13 cellular contexts compared by ENCODE assay signal in the genomic region with DNA sequence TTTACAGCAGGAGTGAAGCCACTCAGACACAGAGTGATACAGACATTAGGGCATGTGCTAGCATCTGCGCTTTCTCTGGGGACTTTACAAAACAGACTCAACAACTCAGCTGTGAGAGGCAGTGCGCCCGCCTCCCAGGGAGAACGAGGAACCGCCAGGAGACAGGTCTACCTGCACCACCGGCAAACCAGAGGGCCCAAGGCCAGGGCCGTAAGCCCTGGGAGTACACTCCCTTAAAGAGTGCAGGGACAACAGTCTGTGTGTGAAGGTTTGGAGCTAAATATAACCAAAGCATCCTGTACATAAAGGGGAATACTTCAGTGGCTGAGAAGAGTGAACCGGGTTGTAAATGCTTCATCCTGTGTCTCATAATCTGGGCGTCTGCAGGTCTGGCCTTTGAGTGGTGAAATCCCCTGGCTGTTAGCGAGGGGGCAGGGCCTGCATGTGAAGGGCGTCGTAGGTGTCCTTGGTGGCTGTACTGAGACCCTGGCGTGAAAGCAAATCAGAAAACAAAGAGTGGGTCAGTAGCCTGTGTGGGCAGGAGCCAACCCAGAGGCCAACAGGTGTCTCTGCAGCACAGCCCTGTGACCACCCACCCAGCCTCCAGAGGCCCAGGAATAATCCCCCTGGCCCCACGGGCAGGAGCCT.
DNase-seq lines count a peak whose midpoint lies in the region; ATAC-seq and TF ChIP-seq lines count a peak whose summit lies in the region.
"Had no signal": no experiment of that assay in that cellular context is flagged by ENCODE, and none has a peak within 500 bp of the region (broad histone marks: within the 10 kb centered on the region; RNA-seq: fewer than 3 reads in every experiment).

No MANE protein-coding gene starts in this region.

- no peaks in the 10 kb centered on the region for H4K20me1 ChIP-seq in GM23338 (replicated peaks; ENCODE audit: insufficient read depth)

- H3K79me2 ChIP-seq in GM23338 (replicated peaks; ENCODE audit: insufficient read depth) = no peaks in the 10 kb centered on the region

- POLR2A ChIA-PET in activated CD4-positive, alpha-beta T cell treated with anti-CD3 and anti-CD28 coated beads, Interleukin-2, amount 10 ng/mL, durations not matched to agents 7 days and 5 days (lab: Charles Lee) = no interaction called here
- POLR2A ChIA-PET in activated CD8-positive, alpha-beta T cell treated with anti-CD3 and anti-CD28 coated beads, Interleukin-2, amount 10 ng/mL, durations not matched to agents 7 days and 5 days (lab: Charles Lee) = no interaction called here

- H3K9me2 ChIP-seq in GM23338 (ENCODE audit: insufficient read depth) = no peaks in the 10 kb centered on the region; the same call in 1 of the 2 replicates

- peak overlapping the region; percentile 47; the same call in 1 of the 2 replicates for H2AFZ ChIP-seq in GM23338

- H3K27me3 Mint-ChIP-seq in activated CD4-positive, alpha-beta T cell treated with anti-CD3 and anti-CD28 coated beads, Interleukin-2, amount 10 ng/mL, durations not matched to agents 7 days and 5 days = no peaks in the 10 kb centered on the region
- peaks cover 16% of the 10 kb centered on the region for H3K27me3 Mint-ChIP-seq in GM23338 (ENCODE audit: insufficient read depth, low read depth, poor library complexity)
- H3K27me3 Mint-ChIP-seq in activated CD8-positive, alpha-beta T cell treated with anti-CD3 and anti-CD28 coated beads, Interleukin-2, amount 10 ng/mL, durations not matched to agents 7 days and 5 days (ENCODE audit: low read depth) = no peaks in the 10 kb centered on the region
- H3K27me3 Mint-ChIP-seq in nephron progenitor cell (ENCODE audit: low read depth, poor library complexity) = peaks cover 7% of the 10 kb centered on the region

- H3K9me3 Mint-ChIP-seq in activated CD4-positive, alpha-beta T cell treated with anti-CD3 and anti-CD28 coated beads, Interleukin-2, amount 10 ng/mL, durations not matched to agents 7 days and 5 days = no peaks in the 10 kb centered on the region
- H3K9me3 Mint-ChIP-seq in GM23338 (no peaks in the 10 kb centered on the region), nephron progenitor cell (peaks cover 12% of the 10 kb centered on the region)
- no peaks in the 10 kb centered on the region for H3K9me3 Mint-ChIP-seq in activated CD8-positive, alpha-beta T cell treated with anti-CD3 and anti-CD28 coated beads, Interleukin-2, amount 10 ng/mL, durations not matched to agents 7 days and 5 days (ENCODE audit: insufficient read depth)

- H3K4me2 ChIP-seq in GM23338 = peak overlapping the region; percentile 5

- H3K36me3 Mint-ChIP-seq in activated CD4-positive, alpha-beta T cell treated with anti-CD3 and anti-CD28 coated beads, Interleukin-2, amount 10 ng/mL, durations not matched to agents 7 days and 5 days (ENCODE audit: low read depth) = peaks cover 64% of the 10 kb centered on the region
- no peaks in the 10 kb centered on the region for H3K36me3 Mint-ChIP-seq in GM23338 (ENCODE audit: low read depth)
- peaks cover 71% of the 10 kb centered on the region for H3K36me3 Mint-ChIP-seq in activated CD8-positive, alpha-beta T cell treated with anti-CD3 and anti-CD28 coated beads, Interleukin-2, amount 10 ng/mL, durations not matched to agents 7 days and 5 days (ENCODE audit: low read depth)
- peaks cover 4% of the 10 kb centered on the region for H3K36me3 Mint-ChIP-seq in nephron progenitor cell (ENCODE audit: low read depth)

- H3K4me3 ChIP-seq in GM23338 = no peak overlapping the region
- H3K4me3 ChIP-seq: vagina had no signal

- H3K27ac Mint-ChIP-seq in activated CD4-positive, alpha-beta T cell treated with anti-CD3 and anti-CD28 coated beads, Interleukin-2, amount 10 ng/mL, durations not matched to agents 7 days and 5 days = peak overlapping the region; percentile 74
- H3K27ac Mint-ChIP-seq in GM23338 = peak overlapping the region; percentile 92
- H3K27ac Mint-ChIP-seq in activated CD8-positive, alpha-beta T cell treated with anti-CD3 and anti-CD28 coated beads, Interleukin-2, amount 10 ng/mL, durations not matched to agents 7 days and 5 days = peak overlapping the region; percentile 76
- peak overlapping the region; percentile 70 for H3K27ac Mint-ChIP-seq in nephron progenitor cell

- no peaks in the 10 kb centered on the region for H3K36me3 ChIP-seq in GM23338 (ENCODE audit: insufficient read depth)
- H3K36me3 ChIP-seq: vagina had no signal

- H3K4me1 ChIP-seq in GM23338 (ENCODE audit: insufficient read depth) = peaks cover 47% of the 10 kb centered on the region

- peak; percentile 6 for DNase-seq in activated CD4-positive, alpha-beta T cell treated with anti-CD3 and anti-CD28 coated beads, Interleukin-2, amount 10 ng/mL, durations not matched to agents 7 days and 5 days
- no peak for DNase-seq in activated CD4-positive, alpha-beta T cell treated with anti-CD3 and anti-CD28 coated beads, Interleukin-2, amount 50 U/mL, for 1 hour
- peak; percentile 30 for DNase-seq in GM23338 (ENCODE audit: low spot score)
- no peak for DNase-seq in activated CD8-positive, alpha-beta T cell treated with anti-CD3 and anti-CD28 coated beads, Interleukin-2, amount 10 ng/mL, durations not matched to agents 7 days and 5 days
- DNase-seq in nephron progenitor cell = no peak
- no peak for DNase-seq in SW 1271 (lab: John Stamatoyannopoulos, UW)
- DNase-seq in NCI-H1694 treated with DMSO at 0.1 percent for 48 hours (lab: John Stamatoyannopoulos, UW) = no peak
- DNase-seq in hypothalamus (lab: John Stamatoyannopoulos, UW) = no peak
- DNase-seq: ACHN, NCI-H187 had no signal

- TF ChIP-seq CTCF in GM23338 (conservative IDR thresholded peaks at IDR 0.05; ENCODE audit: low read depth in 2 of 2) = no peak
- TF ChIP-seq CTCF in nephron progenitor cell (IDR thresholded peaks at IDR 0.05) = no peak

- no peak overlapping the region for H3K4me3 Mint-ChIP-seq in activated CD4-positive, alpha-beta T cell treated with anti-CD3 and anti-CD28 coated beads, Interleukin-2, amount 10 ng/mL, durations not matched to agents 7 days and 5 days
- H3K4me3 Mint-ChIP-seq in GM23338 = peak overlapping the region; percentile 33; the same call in 1 of the 3 replicates
- no peak overlapping the region for H3K4me3 Mint-ChIP-seq in activated CD8-positive, alpha-beta T cell treated with anti-CD3 and anti-CD28 coated beads, Interleukin-2, amount 10 ng/mL, durations not matched to agents 7 days and 5 days
- H3K4me3 Mint-ChIP-seq in nephron progenitor cell = no peak overlapping the region
- H3K4me3 Mint-ChIP-seq: neural crest cell had no signal

- H3K27ac ChIP-seq in GM23338 (ENCODE audit: low read depth) = peak overlapping the region; percentile 35
- H3K27ac ChIP-seq: HL-60, vagina had no signal

- peaks cover 50% of the 10 kb centered on the region for H3K4me1 Mint-ChIP-seq in activated CD4-positive, alpha-beta T cell treated with anti-CD3 and anti-CD28 coated beads, Interleukin-2, amount 10 ng/mL, durations not matched to agents 7 days and 5 days
- H3K4me1 Mint-ChIP-seq in GM23338 = peaks cover 60% of the 10 kb centered on the region
- peaks cover 51% of the 10 kb centered on the region for H3K4me1 Mint-ChIP-seq in activated CD8-positive, alpha-beta T cell treated with anti-CD3 and anti-CD28 coated beads, Interleukin-2, amount 10 ng/mL, durations not matched to agents 7 days and 5 days (ENCODE audit: low read depth)
- peaks cover 17% of the 10 kb centered on the region for H3K4me1 Mint-ChIP-seq in nephron progenitor cell

- H3F3A ChIP-seq in GM23338 (replicated peaks; ENCODE audit: low read depth) = peaks cover 9% of the 10 kb centered on the region; the same call in 1 of the 2 replicates

- CTCF ChIA-PET in activated CD4-positive, alpha-beta T cell treated with anti-CD3 and anti-CD28 coated beads, Interleukin-2, amount 10 ng/mL, durations not matched to agents 7 days and 5 days (lab: Charles Lee) = interaction anchor here (1.0 to 1.4 kb wide), 3 partner anchors 11 to 109 kb away, joined by 3 to 4 read pairs (median 3); partner anchors contain the start of gene CD247
- CTCF ChIA-PET in activated CD8-positive, alpha-beta T cell treated with anti-CD3 and anti-CD28 coated beads, Interleukin-2, amount 10 ng/mL, durations not matched to agents 7 days and 5 days (lab: Charles Lee) = interaction anchor here (1.0 kb wide), 1 partner anchor 13 kb away, joined by 3 read pairs; no protein-coding TSS in a partner anchor

- H3K27me3 ChIP-seq in GM23338 (ENCODE audit: insufficient read depth) = no peaks in the 10 kb centered on the region
- H3K27me3 ChIP-seq: vagina had no signal

- ATAC-seq in GM23338 = peak; percentile 27
- ATAC-seq in activated CD8-positive, alpha-beta T cell treated with anti-CD3 and anti-CD28 coated beads, Interleukin-2, amount 10 ng/mL, durations not matched to agents 7 days and 5 days = peak; percentile 16

TF ChIP-seq in GM23338, 12 proteins besides CTCF, POLR2A, EP300 and RAD21 (continues in another document):
- TF ChIP-seq, protein P1, sequence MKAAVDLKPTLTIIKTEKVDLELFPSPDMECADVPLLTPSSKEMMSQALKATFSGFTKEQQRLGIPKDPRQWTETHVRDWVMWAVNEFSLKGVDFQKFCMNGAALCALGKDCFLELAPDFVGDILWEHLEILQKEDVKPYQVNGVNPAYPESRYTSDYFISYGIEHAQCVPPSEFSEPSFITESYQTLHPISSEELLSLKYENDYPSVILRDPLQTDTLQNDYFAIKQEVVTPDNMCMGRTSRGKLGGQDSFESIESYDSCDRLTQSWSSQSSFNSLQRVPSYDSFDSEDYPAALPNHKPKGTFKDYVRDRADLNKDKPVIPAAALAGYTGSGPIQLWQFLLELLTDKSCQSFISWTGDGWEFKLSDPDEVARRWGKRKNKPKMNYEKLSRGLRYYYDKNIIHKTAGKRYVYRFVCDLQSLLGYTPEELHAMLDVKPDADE (IDR thresholded peaks at IDR 0.05) = no peak
- TF ChIP-seq ZNF331 (CRISPR knock-in tag; IDR thresholded peaks at IDR 0.05; ENCODE audit: low read depth) = no peak
- no peak for TF ChIP-seq NANOG (IDR thresholded peaks at IDR 0.05; ENCODE audit: borderline replicate concordance)
- no peak for TF ChIP-seq STAT1 (IDR thresholded peaks at IDR 0.05; ENCODE audit: unreplicated experiment)
- TF ChIP-seq JUNB (IDR thresholded peaks at IDR 0.05; ENCODE audit: unreplicated experiment) = no peak

Comparison
In these comparisons a context has a peak if more than half of its experiments do, and no peak if none do; other contexts are left out.
1. DNase-seq: peak in activated CD4-positive, alpha-beta T cell treated with anti-CD3 and anti-CD28 coated beads, Interleukin-2, amount 10 ng/mL, durations not matched to agents 7 days and 5 days (single experiment) and GM23338 (single experiment); none in activated CD4-positive, alpha-beta T cell treated with anti-CD3 and anti-CD28 coated beads, Interleukin-2, amount 50 U/mL, for 1 hour (single experiment), activated CD8-positive, alpha-beta T cell treated with anti-CD3 and anti-CD28 coated beads, Interleukin-2, amount 10 ng/mL, durations not matched to agents 7 days and 5 days (single experiment), nephron progenitor cell (single experiment), SW 1271 (0 of 2), NCI-H1694 treated with DMSO at 0.1 percent for 48 hours (single experiment) and hypothalamus (0 of 51).
2. Peak in every context shown above with its lines, with median percentiles within 50 percentile points of each other: H3K27ac Mint-ChIP-seq.